ENCODE assay signal across 8 cellular contexts in the genomic region with DNA sequence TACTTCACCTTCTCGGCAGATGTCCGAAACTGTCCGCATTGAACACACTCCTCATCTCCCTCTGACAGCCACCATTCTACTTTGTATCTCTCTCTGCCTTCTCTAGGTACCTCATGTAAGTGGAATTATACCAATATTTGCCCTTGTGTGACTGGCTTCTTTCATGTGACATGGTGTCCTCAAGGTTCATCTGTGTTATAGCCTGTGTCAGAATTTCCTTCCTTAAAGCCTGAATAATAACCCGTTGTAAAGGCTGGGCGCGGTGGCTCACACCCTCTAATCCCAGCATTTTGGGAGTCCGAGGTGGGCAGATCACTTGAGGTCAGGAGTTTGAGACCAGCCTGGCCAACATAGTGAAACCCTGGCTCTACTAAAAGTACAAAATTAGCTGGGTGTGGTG.
"Had no signal": no experiment of that assay in that cellular context is flagged by ENCODE, and none has a peak within 500 bp of the region (broad histone marks: within the 10 kb centered on the region; RNA-seq: fewer than 3 reads in every experiment).

No MANE protein-coding gene starts in this region.

- H3K27ac ChIP-seq: GM23248 had no signal

- ATAC-seq: HCT116, HepG2 had no signal

- H3K9me3 ChIP-seq: HAP-1 had no signal

- FAIRE-seq: HepG2 had no signal

- H3K4me1 ChIP-seq: HAP-1 had no signal

- H3K4me3 ChIP-seq: GM23248, HAP-1 had no signal

- H3K9ac ChIP-seq: GM23248 had no signal

- H2AFZ ChIP-seq: GM23248 had no signal

- DNase-seq: GM23248, GOT3, H7, HFFc6, KG1 had no signal
